In genomic region chr14:67815573-67816235, GRCh38 we compare ENCODE assay signal across 1 cellular context.
TF ChIP-seq lines count a peak whose summit lies in the region.

No MANE protein-coding gene starts in this region.

TF ChIP-seq in H1, 55 proteins besides CTCF, POLR2A, EP300 and RAD21:
- TF ChIP-seq GABPA (IDR thresholded peaks at IDR 0.05; ENCODE audit: borderline replicate concordance, insufficient read depth, low read length) = no peak
- TF ChIP-seq MAFK (IDR thresholded peaks at IDR 0.05; ENCODE audit: low read depth, low read length) = peak; percentile 12; the same call in 1 of the 2 replicates
- no peak for TF ChIP-seq SAP30 (IDR thresholded peaks at IDR 0.05; ENCODE audit: insufficient read depth, insufficient replicate concordance, low read length)
- TF ChIP-seq KDM4A (IDR thresholded peaks at IDR 0.05; ENCODE audit: low read depth, low read length, severe bottlenecking) = peak; percentile 10
- TF ChIP-seq CHD7 (IDR thresholded peaks at IDR 0.05; ENCODE audit: insufficient replicate concordance, low read length) = no peak
- TF ChIP-seq ASH2L (IDR thresholded peaks at IDR 0.05; ENCODE audit: low read length) = peak; percentile 9
- no peak for TF ChIP-seq SUZ12 (IDR thresholded peaks at IDR 0.05; ENCODE audit: low read length)
